In genomic region chr3:110391045-110391444, GRCh38 we compare ENCODE assay signal across 17 cellular contexts.
DNase-seq lines count a peak whose midpoint lies in the region; ATAC-seq and TF ChIP-seq lines count a peak whose summit lies in the region.
"Had no signal": no experiment of that assay in that cellular context is flagged by ENCODE, and none has a peak within 500 bp of the region (broad histone marks: within the 10 kb centered on the region; RNA-seq: fewer than 3 reads in every experiment).

No MANE protein-coding gene starts in this region.

- CTCF ChIA-PET in IMR-90 (lab: Yijun Ruan, JAX) = no interaction called here

- H3K4ac ChIP-seq in IMR-90 (ENCODE audit: low read depth, low read length) = peak overlapping the region; percentile 4; the same call in 1 of the 2 replicates

- ATAC-seq in IMR-90 (ENCODE audit: low read depth) (no peak), RWPE2 (ENCODE audit: low read depth) (no peak), HG03342 (IDR thresholded peaks at IDR 0.05; ENCODE audit: unreplicated experiment) (no peak)
- ATAC-seq: HCT116 had no signal

- H2AK9ac ChIP-seq in IMR-90 (replicated peaks; ENCODE audit: low read depth, low read length, poor library complexity) = no peak overlapping the region

- H3K23ac ChIP-seq in IMR-90 (ENCODE audit: low read depth, low read length) = no peak overlapping the region; the same call in 1 of the 2 replicates

- no peaks in the 10 kb centered on the region for H3K9me3 ChIP-seq in IMR-90 (ENCODE audit: control insufficient read depth, insufficient read depth, low read length)
- no peaks in the 10 kb centered on the region for H3K9me3 ChIP-seq in RWPE2 (ENCODE audit: severe bottlenecking)
- H3K9me3 ChIP-seq in iPS-20b (ENCODE audit: insufficient read depth, low read depth, low read length) = no peaks in the 10 kb centered on the region
- H3K9me3 ChIP-seq: BLaER1 had no signal

- POLR2A ChIA-PET in IMR-90 (lab: Charles Lee; ENCODE audit: unreplicated experiment) = no interaction called here

- H2BK20ac ChIP-seq in IMR-90 (ENCODE audit: low read depth, low read length) = peak overlapping the region; percentile 53

- H4K91ac ChIP-seq in IMR-90 (ENCODE audit: insufficient read depth, low read depth, low read length) = peak overlapping the region; percentile 32; the same call in 1 of the 2 replicates

- no peak for TF ChIP-seq RAD21 in IMR-90 (IDR thresholded peaks at IDR 0.05; ENCODE audit: low read length)

- H3K36me3 ChIP-seq in IMR-90 (ENCODE audit: control insufficient read depth, insufficient read depth, low read length) (no peaks in the 10 kb centered on the region), RWPE2 (ENCODE audit: low read depth) (no peaks in the 10 kb centered on the region), iPS-20b (ENCODE audit: insufficient read depth, low read depth, low read length) (no peaks in the 10 kb centered on the region)
- H3K36me3 ChIP-seq: BLaER1 had no signal

- no peak overlapping the region for H3K9ac ChIP-seq in IMR-90 (ENCODE audit: low read depth, low read length)
- no peak overlapping the region for H3K9ac ChIP-seq in iPS-20b (ENCODE audit: low read depth, low read length)
- H3K9ac ChIP-seq: BLaER1 had no signal

- no peaks in the 10 kb centered on the region for H3K79me1 ChIP-seq in IMR-90 (ENCODE audit: low read depth in 1 of 2, low read length in 2 of 2)

- H2AK5ac ChIP-seq in IMR-90 (ENCODE audit: low read depth, low read length) = peak overlapping the region; percentile 8; the same call in 1 of the 2 replicates

- no peak for TF ChIP-seq POLR2A in IMR-90 (IDR thresholded peaks at IDR 0.05; ENCODE audit: low read depth, low read length)

- H3K9me1 ChIP-seq in IMR-90 (ENCODE audit: insufficient read depth, low read length) = no peaks in the 10 kb centered on the region

- no peak overlapping the region for H2AFZ ChIP-seq in IMR-90 (replicated peaks; ENCODE audit: low read length, poor library complexity)

- H2BK15ac ChIP-seq in IMR-90 (ENCODE audit: low read depth, low read length) = no peak overlapping the region

- DNase-seq in IMR-90 (no peak), RWPE2 (ENCODE audit: low spot score) (no peak), iPS-NIHi11 (ENCODE audit: low spot score) (no peak), NK-92 (lab: John Stamatoyannopoulos, UW; ENCODE audit: unreplicated experiment) (no peak), LoVo (ENCODE audit: low spot score) (no peak)
- DNase-seq: 8988T; CD4-positive, alpha-beta memory T cell; DMS153; DMS79; GDM1; GOT3; H7; HFFc6 had no signal

- no peak overlapping the region for H3K27ac ChIP-seq in IMR-90 (ENCODE audit: insufficient read depth, low read length)
- H3K27ac ChIP-seq in RWPE2 (ENCODE audit: poor library complexity, severe bottlenecking) = peak overlapping the region; percentile 78
- H3K27ac ChIP-seq in iPS-20b (ENCODE audit: low read length) = no peak overlapping the region
- H3K27ac ChIP-seq: BLaER1 had no signal

- intact Hi-C loops in IMR-90 (cut with micrococcal nuclease) = no loop called here

- peak overlapping the region; percentile 30 for H2BK5ac ChIP-seq in IMR-90 (ENCODE audit: low read depth, low read length, poor library complexity, severe bottlenecking)

- H4K8ac ChIP-seq in IMR-90 (ENCODE audit: low read depth in 2 of 2, low read length in 2 of 2) = no peak overlapping the region

- no TSS peak for BruUV-seq in IMR-90 (replicated peaks; lab: Mats Ljungman, UMichigan)

- no peaks in the 10 kb centered on the region for H4K20me1 ChIP-seq in IMR-90 (ENCODE audit: insufficient read depth, low read length)
- H4K20me1 ChIP-seq: BLaER1 had no signal

- H3K14ac ChIP-seq in IMR-90 (replicated peaks; ENCODE audit: low read depth, low read length) = peak overlapping the region; percentile 31; the same call in 1 of the 2 replicates

- WGBS in IMR-90 (ENCODE audit: extremely low coverage in 2 of 2, insufficient read length in 1 of 2), 2 experiments = 100% methylated on average over 2 of the region's 3 CpGs; no CpG with 5 or more reads in 1 of the 2 experiments

- peaks cover 6% of the 10 kb centered on the region; the same call in 1 of the 2 replicates for H3K4me1 ChIP-seq in IMR-90 (ENCODE audit: control insufficient read depth, insufficient read depth, low read length)
- H3K4me1 ChIP-seq in RWPE2 (ENCODE audit: insufficient read depth, poor library complexity, severe bottlenecking) = peaks cover 11% of the 10 kb centered on the region
- peaks cover 20% of the 10 kb centered on the region; the same call in 1 of the 2 replicates for H3K4me1 ChIP-seq in iPS-20b (ENCODE audit: insufficient read depth, low read length)
- H3K4me1 ChIP-seq: BLaER1 had no signal

- no peak overlapping the region for H4K5ac ChIP-seq in IMR-90 (ENCODE audit: low read depth, low read length)

- TF ChIP-seq CTCF in IMR-90 (conservative IDR thresholded peaks at IDR 0.05; ENCODE audit: low read depth, low read length) = no peak
- TF ChIP-seq CTCF in RWPE2 (IDR thresholded peaks at IDR 0.05; ENCODE audit: poor library complexity, severe bottlenecking) = no peak

- dilution Hi-C loops in IMR-90 (cut with HindIII; ENCODE audit: low sequenced_read_pairs, unreplicated experiment) = no loop called here

- peak overlapping the region; percentile 47; the same call in 1 of the 2 replicates for H3K18ac ChIP-seq in IMR-90 (ENCODE audit: low read depth, low read length)

- no peak overlapping the region for H3K4me3 ChIP-seq in IMR-90 (ENCODE audit: insufficient read depth, low read depth, low read length)
- H3K4me3 ChIP-seq in RWPE2 (ENCODE audit: severe bottlenecking) = no peak overlapping the region
- H3K4me3 ChIP-seq in iPS-20b (ENCODE audit: low read length) = peak overlapping the region; percentile 13; the same call in 1 of the 2 replicates
- H3K4me3 ChIP-seq: BLaER1 had no signal

- peak overlapping the region; percentile 68 for H2BK120ac ChIP-seq in IMR-90 (ENCODE audit: low read depth, low read length)

- no peak overlapping the region for H3K4me2 ChIP-seq in IMR-90 (ENCODE audit: low read depth, low read length)
- H3K4me2 ChIP-seq: BLaER1 had no signal

- in situ Hi-C loops in IMR-90 (cut with MboI; ENCODE audit: low sequenced_read_pairs) = no loop called here

- no peak overlapping the region for H3K56ac ChIP-seq in IMR-90 (ENCODE audit: extremely low read depth, insufficient read depth, low read length)

- H3K27me3 ChIP-seq in IMR-90 (ENCODE audit: control insufficient read depth, insufficient read depth, low read length) (no peaks in the 10 kb centered on the region), RWPE2 (ENCODE audit: insufficient read depth, poor library complexity, severe bottlenecking) (no peaks in the 10 kb centered on the region), iPS-20b (ENCODE audit: insufficient read depth, low read length) (no peaks in the 10 kb centered on the region)
- H3K27me3 ChIP-seq: BLaER1 had no signal

TF ChIP-seq in IMR-90, 13 proteins besides CTCF, POLR2A, EP300 and RAD21:
- TF ChIP-seq ELK1 (IDR thresholded peaks at IDR 0.05; ENCODE audit: borderline replicate concordance, low read depth, low read length) (no peak), USF2 (IDR thresholded peaks at IDR 0.05; ENCODE audit: low read depth, low read length) (no peak), CHD1 (IDR thresholded peaks at IDR 0.05; ENCODE audit: low read depth, low read length) (no peak), MAZ (IDR thresholded peaks at IDR 0.05; ENCODE audit: borderline replicate concordance, low read depth, low read length) (no peak)
TF ChIP-seq in IMR-90: peak in this region for 0.
